ENCODE assay signal across 1 cellular context in the genomic region with DNA sequence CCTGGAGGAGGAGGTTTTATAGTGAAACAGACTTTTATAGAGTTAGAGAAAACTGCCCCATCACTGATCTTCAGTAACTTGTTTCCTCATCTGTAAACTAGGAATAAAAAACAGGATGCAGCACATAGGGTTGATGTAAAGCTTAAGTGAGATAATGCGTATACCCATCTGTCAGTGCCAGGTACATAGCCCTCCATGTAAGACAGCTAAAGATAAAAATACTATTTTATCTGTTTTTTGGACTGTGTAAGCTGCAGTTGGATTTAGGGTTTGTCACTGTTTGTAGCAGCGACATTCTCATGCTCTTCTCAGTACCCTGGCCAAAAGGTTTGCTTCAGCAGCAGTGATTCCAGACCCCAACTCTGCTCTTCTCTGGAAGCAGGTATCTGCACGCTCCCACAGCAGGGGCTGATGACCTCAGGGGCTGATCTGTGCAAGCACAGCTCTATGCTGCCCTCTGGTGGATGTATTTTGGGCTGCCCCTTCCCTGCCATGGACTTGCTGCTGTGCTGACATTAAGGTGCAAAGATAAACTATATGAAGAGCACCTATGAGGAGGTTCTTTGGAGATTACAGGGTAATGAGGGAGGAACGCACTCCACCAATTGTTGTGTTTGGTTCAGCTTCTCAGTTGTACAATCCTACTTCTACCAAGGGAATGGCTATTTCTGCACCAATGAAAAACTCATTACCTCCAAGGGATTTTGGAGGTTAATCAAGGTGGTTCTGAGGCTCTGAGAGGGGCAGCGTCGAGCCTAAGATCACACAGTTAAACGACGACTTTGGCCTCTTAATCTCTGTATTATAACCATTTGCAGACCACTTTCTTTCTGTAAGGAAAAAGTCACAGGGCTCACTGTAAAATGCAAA.
TF ChIP-seq lines count a peak whose summit lies in the region.

No MANE protein-coding gene starts in this region.

TF ChIP-seq in HepG2, 621 proteins besides CTCF, POLR2A, EP300 and RAD21 (continued from another document):
- peak; percentile 54; the same call in 1 of the 2 replicates for TF ChIP-seq ZNF331 (CRISPR knock-in tag; IDR thresholded peaks at IDR 0.05)
- peak; percentile 85 for TF ChIP-seq RXRB (CRISPR knock-in tag; IDR thresholded peaks at IDR 0.05; ENCODE audit: borderline replicate concordance)
- peak; percentile 35; the same call in 1 of the 2 replicates for TF ChIP-seq BCL6 (CRISPR knock-in tag; IDR thresholded peaks at IDR 0.05)
- no peak for TF ChIP-seq ZNF589 (CRISPR knock-in tag; conservative IDR thresholded peaks at IDR 0.05)
- TF ChIP-seq SALL1 (CRISPR knock-in tag; IDR thresholded peaks at IDR 0.05) = peak; percentile 83
- no peak for TF ChIP-seq RELA (CRISPR knock-in tag; IDR thresholded peaks at IDR 0.05)
- peak; percentile 64 for TF ChIP-seq GATAD2A (CRISPR knock-in tag; IDR thresholded peaks at IDR 0.05)
- TF ChIP-seq, protein P1, sequence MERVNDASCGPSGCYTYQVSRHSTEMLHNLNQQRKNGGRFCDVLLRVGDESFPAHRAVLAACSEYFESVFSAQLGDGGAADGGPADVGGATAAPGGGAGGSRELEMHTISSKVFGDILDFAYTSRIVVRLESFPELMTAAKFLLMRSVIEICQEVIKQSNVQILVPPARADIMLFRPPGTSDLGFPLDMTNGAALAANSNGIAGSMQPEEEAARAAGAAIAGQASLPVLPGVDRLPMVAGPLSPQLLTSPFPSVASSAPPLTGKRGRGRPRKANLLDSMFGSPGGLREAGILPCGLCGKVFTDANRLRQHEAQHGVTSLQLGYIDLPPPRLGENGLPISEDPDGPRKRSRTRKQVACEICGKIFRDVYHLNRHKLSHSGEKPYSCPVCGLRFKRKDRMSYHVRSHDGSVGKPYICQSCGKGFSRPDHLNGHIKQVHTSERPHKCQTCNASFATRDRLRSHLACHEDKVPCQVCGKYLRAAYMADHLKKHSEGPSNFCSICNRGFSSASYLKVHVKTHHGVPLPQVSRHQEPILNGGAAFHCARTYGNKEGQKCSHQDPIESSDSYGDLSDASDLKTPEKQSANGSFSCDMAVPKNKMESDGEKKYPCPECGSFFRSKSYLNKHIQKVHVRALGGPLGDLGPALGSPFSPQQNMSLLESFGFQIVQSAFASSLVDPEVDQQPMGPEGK (CRISPR knock-in tag; IDR thresholded peaks at IDR 0.05) = 0 out of 2 replicates have a peak, but pooled peaks have one; percentile 21
- TF ChIP-seq IRF2 (CRISPR knock-in tag; IDR thresholded peaks at IDR 0.05) = peak; percentile 73
- TF ChIP-seq ZNF614 (CRISPR knock-in tag; IDR thresholded peaks at IDR 0.05; ENCODE audit: borderline replicate concordance) = peak; percentile 57; the same call in 1 of the 2 replicates
- TF ChIP-seq POGZ (CRISPR knock-in tag; IDR thresholded peaks at IDR 0.05) = 0 out of 2 replicates have a peak, but pooled peaks have one; percentile 33
- TF ChIP-seq XBP1 (CRISPR knock-in tag; IDR thresholded peaks at IDR 0.05) = no peak
- TF ChIP-seq, protein P2, sequence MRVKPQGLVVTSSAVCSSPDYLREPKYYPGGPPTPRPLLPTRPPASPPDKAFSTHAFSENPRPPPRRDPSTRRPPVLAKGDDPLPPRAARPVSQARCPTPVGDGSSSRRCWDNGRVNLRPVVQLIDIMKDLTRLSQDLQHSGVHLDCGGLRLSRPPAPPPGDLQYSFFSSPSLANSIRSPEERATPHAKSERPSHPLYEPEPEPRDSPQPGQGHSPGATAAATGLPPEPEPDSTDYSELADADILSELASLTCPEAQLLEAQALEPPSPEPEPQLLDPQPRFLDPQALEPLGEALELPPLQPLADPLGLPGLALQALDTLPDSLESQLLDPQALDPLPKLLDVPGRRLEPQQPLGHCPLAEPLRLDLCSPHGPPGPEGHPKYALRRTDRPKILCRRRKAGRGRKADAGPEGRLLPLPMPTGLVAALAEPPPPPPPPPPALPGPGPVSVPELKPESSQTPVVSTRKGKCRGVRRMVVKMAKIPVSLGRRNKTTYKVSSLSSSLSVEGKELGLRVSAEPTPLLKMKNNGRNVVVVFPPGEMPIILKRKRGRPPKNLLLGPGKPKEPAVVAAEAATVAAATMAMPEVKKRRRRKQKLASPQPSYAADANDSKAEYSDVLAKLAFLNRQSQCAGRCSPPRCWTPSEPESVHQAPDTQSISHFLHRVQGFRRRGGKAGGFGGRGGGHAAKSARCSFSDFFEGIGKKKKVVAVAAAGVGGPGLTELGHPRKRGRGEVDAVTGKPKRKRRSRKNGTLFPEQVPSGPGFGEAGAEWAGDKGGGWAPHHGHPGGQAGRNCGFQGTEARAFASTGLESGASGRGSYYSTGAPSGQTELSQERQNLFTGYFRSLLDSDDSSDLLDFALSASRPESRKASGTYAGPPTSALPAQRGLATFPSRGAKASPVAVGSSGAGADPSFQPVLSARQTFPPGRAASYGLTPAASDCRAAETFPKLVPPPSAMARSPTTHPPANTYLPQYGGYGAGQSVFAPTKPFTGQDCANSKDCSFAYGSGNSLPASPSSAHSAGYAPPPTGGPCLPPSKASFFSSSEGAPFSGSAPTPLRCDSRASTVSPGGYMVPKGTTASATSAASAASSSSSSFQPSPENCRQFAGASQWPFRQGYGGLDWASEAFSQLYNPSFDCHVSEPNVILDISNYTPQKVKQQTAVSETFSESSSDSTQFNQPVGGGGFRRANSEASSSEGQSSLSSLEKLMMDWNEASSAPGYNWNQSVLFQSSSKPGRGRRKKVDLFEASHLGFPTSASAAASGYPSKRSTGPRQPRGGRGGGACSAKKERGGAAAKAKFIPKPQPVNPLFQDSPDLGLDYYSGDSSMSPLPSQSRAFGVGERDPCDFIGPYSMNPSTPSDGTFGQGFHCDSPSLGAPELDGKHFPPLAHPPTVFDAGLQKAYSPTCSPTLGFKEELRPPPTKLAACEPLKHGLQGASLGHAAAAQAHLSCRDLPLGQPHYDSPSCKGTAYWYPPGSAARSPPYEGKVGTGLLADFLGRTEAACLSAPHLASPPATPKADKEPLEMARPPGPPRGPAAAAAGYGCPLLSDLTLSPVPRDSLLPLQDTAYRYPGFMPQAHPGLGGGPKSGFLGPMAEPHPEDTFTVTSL (CRISPR knock-in tag; IDR thresholded peaks at IDR 0.05; ENCODE audit: borderline replicate concordance) = 0 out of 2 replicates have a peak, but pooled peaks have one; percentile 20
- TF ChIP-seq, protein P3, sequence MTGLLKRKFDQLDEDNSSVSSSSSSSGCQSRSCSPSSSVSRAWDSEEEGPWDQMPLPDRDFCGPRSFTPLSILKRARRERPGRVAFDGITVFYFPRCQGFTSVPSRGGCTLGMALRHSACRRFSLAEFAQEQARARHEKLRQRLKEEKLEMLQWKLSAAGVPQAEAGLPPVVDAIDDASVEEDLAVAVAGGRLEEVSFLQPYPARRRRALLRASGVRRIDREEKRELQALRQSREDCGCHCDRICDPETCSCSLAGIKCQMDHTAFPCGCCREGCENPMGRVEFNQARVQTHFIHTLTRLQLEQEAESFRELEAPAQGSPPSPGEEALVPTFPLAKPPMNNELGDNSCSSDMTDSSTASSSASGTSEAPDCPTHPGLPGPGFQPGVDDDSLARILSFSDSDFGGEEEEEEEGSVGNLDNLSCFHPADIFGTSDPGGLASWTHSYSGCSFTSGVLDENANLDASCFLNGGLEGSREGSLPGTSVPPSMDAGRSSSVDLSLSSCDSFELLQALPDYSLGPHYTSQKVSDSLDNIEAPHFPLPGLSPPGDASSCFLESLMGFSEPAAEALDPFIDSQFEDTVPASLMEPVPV (CRISPR knock-in tag; IDR thresholded peaks at IDR 0.05) = no peak
- peak; percentile 68 for TF ChIP-seq XRCC5 (optimal IDR thresholded peaks at IDR 0.05; ENCODE audit: low read length)
- peak; percentile 69; the same call in 1 of the 2 replicates for TF ChIP-seq CBX5 (CRISPR knock-in tag; IDR thresholded peaks at IDR 0.05; ENCODE audit: borderline replicate concordance)
- no peak for TF ChIP-seq ZNF274 (CRISPR knock-in tag; IDR thresholded peaks at IDR 0.05)
- no peak for TF ChIP-seq MAZ (IDR thresholded peaks at IDR 0.05; ENCODE audit: borderline replicate concordance, low read depth, low read length)
- 0 out of 2 replicates have a peak, but pooled peaks have one; percentile 26 for TF ChIP-seq MAZ (CRISPR knock-in tag; IDR thresholded peaks at IDR 0.05; ENCODE audit: low read depth)
- 0 out of 2 replicates have a peak, but pooled peaks have one; percentile 54 for TF ChIP-seq BRCA1 (CRISPR knock-in tag; IDR thresholded peaks at IDR 0.05)
- TF ChIP-seq, protein P4, sequence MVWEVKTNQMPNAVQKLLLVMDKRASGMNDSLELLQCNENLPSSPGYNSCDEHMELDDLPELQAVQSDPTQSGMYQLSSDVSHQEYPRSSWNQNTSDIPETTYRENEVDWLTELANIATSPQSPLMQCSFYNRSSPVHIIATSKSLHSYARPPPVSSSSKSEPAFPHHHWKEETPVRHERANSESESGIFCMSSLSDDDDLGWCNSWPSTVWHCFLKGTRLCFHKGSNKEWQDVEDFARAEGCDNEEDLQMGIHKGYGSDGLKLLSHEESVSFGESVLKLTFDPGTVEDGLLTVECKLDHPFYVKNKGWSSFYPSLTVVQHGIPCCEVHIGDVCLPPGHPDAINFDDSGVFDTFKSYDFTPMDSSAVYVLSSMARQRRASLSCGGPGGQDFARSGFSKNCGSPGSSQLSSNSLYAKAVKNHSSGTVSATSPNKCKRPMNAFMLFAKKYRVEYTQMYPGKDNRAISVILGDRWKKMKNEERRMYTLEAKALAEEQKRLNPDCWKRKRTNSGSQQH (CRISPR knock-in tag; IDR thresholded peaks at IDR 0.05; ENCODE audit: low read depth) = no peak
- TF ChIP-seq, protein P5, sequence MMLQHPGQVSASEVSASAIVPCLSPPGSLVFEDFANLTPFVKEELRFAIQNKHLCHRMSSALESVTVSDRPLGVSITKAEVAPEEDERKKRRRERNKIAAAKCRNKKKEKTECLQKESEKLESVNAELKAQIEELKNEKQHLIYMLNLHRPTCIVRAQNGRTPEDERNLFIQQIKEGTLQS (CRISPR knock-in tag; IDR thresholded peaks at IDR 0.05) = peak; percentile 50; the same call in 1 of the 2 replicates
- no peak for TF ChIP-seq FOXJ3 (CRISPR knock-in tag; IDR thresholded peaks at IDR 0.05; ENCODE audit: borderline replicate concordance)
- TF ChIP-seq, protein P6, sequence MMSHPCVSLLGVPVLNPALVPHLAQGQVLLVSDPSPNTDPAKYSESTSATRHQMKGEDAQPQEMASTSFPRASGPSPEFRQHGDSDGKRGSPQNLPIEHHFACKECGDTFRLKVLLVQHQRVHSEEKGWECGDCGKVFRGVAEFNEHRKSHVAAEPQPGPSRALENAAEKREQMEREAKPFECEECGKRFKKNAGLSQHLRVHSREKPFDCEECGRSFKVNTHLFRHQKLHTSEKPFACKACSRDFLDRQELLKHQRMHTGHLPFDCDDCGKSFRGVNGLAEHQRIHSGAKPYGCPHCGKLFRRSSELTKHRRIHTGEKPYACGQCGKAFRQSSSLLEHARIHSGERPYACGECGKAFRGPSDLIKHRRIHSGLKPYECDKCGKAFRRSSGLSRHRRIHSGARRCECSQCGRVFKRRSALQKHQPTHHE (CRISPR knock-in tag; IDR thresholded peaks at IDR 0.05; ENCODE audit: borderline replicate concordance) = 0 out of 2 replicates have a peak, but pooled peaks have one; percentile 43
- TF ChIP-seq NBN (conservative IDR thresholded peaks at IDR 0.05) = no peak
- TF ChIP-seq ZNF224 (CRISPR knock-in tag; IDR thresholded peaks at IDR 0.05) = peak; percentile 60; the same call in 1 of the 2 replicates
- TF ChIP-seq, protein P7, sequence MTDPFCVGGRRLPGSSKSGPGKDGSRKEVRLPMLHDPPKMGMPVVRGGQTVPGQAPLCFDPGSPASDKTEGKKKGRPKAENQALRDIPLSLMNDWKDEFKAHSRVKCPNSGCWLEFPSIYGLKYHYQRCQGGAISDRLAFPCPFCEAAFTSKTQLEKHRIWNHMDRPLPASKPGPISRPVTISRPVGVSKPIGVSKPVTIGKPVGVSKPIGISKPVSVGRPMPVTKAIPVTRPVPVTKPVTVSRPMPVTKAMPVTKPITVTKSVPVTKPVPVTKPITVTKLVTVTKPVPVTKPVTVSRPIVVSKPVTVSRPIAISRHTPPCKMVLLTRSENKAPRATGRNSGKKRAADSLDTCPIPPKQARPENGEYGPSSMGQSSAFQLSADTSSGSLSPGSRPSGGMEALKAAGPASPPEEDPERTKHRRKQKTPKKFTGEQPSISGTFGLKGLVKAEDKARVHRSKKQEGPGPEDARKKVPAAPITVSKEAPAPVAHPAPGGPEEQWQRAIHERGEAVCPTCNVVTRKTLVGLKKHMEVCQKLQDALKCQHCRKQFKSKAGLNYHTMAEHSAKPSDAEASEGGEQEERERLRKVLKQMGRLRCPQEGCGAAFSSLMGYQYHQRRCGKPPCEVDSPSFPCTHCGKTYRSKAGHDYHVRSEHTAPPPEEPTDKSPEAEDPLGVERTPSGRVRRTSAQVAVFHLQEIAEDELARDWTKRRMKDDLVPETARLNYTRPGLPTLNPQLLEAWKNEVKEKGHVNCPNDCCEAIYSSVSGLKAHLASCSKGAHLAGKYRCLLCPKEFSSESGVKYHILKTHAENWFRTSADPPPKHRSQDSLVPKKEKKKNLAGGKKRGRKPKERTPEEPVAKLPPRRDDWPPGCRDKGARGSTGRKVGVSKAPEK (CRISPR knock-in tag; IDR thresholded peaks at IDR 0.05; ENCODE audit: borderline replicate concordance) = no peak
- TF ChIP-seq YEATS2 (CRISPR knock-in tag; IDR thresholded peaks at IDR 0.05; ENCODE audit: borderline replicate concordance) = peak; percentile 38; the same call in 1 of the 2 replicates
- TF ChIP-seq ZNF546 (CRISPR knock-in tag; conservative IDR thresholded peaks at IDR 0.05) = no peak
- TF ChIP-seq ZNF549 (CRISPR knock-in tag; IDR thresholded peaks at IDR 0.05) = no peak
- peak; percentile 99 for TF ChIP-seq SMC3 (IDR thresholded peaks at IDR 0.05; ENCODE audit: low read length)
- TF ChIP-seq YY1 (IDR thresholded peaks at IDR 0.05; ENCODE audit: insufficient read depth, insufficient replicate concordance, low read depth, low read length) = peak; percentile 40
- peak; percentile 28; the same call in 1 of the 2 replicates for TF ChIP-seq HOXA3 (CRISPR knock-in tag; IDR thresholded peaks at IDR 0.05)
- TF ChIP-seq, protein P8, sequence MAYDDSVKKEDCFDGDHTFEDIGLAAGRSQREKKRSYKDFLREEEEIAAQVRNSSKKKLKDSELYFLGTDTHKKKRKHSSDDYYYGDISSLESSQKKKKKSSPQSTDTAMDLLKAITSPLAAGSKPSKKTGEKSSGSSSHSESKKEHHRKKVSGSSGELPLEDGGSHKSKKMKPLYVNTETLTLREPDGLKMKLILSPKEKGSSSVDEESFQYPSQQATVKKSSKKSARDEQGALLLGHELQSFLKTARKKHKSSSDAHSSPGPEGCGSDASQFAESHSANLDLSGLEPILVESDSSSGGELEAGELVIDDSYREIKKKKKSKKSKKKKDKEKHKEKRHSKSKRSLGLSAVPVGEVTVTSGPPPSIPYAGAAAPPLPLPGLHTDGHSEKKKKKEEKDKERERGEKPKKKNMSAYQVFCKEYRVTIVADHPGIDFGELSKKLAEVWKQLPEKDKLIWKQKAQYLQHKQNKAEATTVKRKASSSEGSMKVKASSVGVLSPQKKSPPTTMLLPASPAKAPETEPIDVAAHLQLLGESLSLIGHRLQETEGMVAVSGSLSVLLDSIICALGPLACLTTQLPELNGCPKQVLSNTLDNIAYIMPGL (CRISPR knock-in tag; IDR thresholded peaks at IDR 0.05; ENCODE audit: borderline replicate concordance in 1 of 2, low read depth in 1 of 2) = peak in 1 of 2 experiments; percentile 63; a peak in 1 of 4 replicates
- TF ChIP-seq REPIN1 (CRISPR knock-in tag; IDR thresholded peaks at IDR 0.05; ENCODE audit: borderline replicate concordance, low read depth) = peak; percentile 59; the same call in 1 of the 2 replicates
